Comparison of ENCODE assay signal across 22 cellular contexts in the genomic region with DNA sequence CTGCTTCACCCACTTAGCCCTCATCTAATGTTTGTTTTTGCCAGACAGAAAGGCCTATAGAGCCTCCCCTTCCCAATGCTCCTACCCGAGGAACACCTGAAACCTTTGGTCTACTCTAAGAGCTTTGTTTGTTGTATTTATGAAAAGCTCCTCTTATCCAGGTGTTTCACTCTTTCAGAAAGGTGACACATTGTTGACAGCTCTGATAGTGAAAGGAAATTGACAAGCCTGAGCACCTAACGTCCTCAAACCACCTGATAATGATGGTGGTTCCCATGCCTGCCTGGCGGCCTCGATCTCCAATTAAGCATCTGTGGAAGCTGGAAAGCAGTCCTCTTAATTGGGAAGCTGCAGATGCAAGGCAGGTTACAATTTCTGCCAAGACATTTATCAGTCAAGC.
DNase-seq lines count a peak whose midpoint lies in the region; ATAC-seq and TF ChIP-seq lines count a peak whose summit lies in the region.
"Had no signal": no experiment of that assay in that cellular context is flagged by ENCODE, and none has a peak within 500 bp of the region (broad histone marks: within the 10 kb centered on the region; RNA-seq: fewer than 3 reads in every experiment).

No MANE protein-coding gene starts in this region.

- peaks cover 47% of the 10 kb centered on the region for H3K4me1 Mint-ChIP-seq in GM23338
- H3K4me1 Mint-ChIP-seq: stimulated activated effector memory CD8-positive, alpha-beta T cell treated with anti-CD3 and anti-CD28 coated beads, Interleukin-12 subunit alpha, Interleukin-12 subunit beta, amount 100 ng/mL, for 72 hours had no signal

- H3K4me2 ChIP-seq in GM23338, result peak overlapping the region; percentile 64
- no peak overlapping the region for H3K4me2 ChIP-seq in mesenchymal stem cell (ENCODE audit: low read length, poor library complexity, severe bottlenecking)
- H3K4me2 ChIP-seq: KMS-11, PC-9 had no signal

- no peaks in the 10 kb centered on the region for H3K79me1 ChIP-seq in mesenchymal stem cell (replicated peaks; ENCODE audit: low read length, poor library complexity, severe bottlenecking)

- no peaks in the 10 kb centered on the region for H3F3A ChIP-seq in GM23338 (replicated peaks; ENCODE audit: low read depth)

- H3K9ac ChIP-seq in mesenchymal stem cell (ENCODE audit: low read length), result no peak overlapping the region
- H3K9ac ChIP-seq: KMS-11 had no signal

- no peak; the same call in 2 of the 3 replicates for ATAC-seq in GM23338
- no peak for ATAC-seq in HG02970 (IDR thresholded peaks at IDR 0.05; ENCODE audit: low FRiP score, unreplicated experiment)
- ATAC-seq: natural killer cell treated with Interleukin-12 subunit alpha and Interleukin-12 subunit beta and Interleukin-15 and Interleukin-18, amount 100 ng/mL, for 72 hours; stimulated activated effector memory CD8-positive, alpha-beta T cell treated with anti-CD3 and anti-CD28 coated beads, Interleukin-12 subunit alpha, Interleukin-12 subunit beta, amount 100 ng/mL, for 72 hours had no signal

- 72% methylated on average over 3 of the region's 4 CpGs for whole genome bisulfite sequencing in mesenchymal stem cell

- H2BK120ac ChIP-seq in mesenchymal stem cell (ENCODE audit: low read depth, low read length), result no peak overlapping the region

- H3K27ac ChIP-seq in GM23338 (ENCODE audit: low read depth), result no peak overlapping the region; the same call in 1 of the 2 replicates
- H3K27ac ChIP-seq in mesenchymal stem cell (ENCODE audit: low read length, poor library complexity, severe bottlenecking), result no peak overlapping the region
- H3K27ac ChIP-seq: cardiac muscle cell, KMS-11, PC-9, thoracic aorta had no signal

- TF ChIP-seq CTCF in GM23338 (conservative IDR thresholded peaks at IDR 0.05; ENCODE audit: low read depth in 2 of 2), result no peak

- H3K9me3 ChIP-seq in mesenchymal stem cell (ENCODE audit: control insufficient read depth, low read length), result no peaks in the 10 kb centered on the region
- H3K9me3 ChIP-seq: thoracic aorta had no signal

- no peak overlapping the region for H2AK5ac ChIP-seq in mesenchymal stem cell (ENCODE audit: low read length, severe bottlenecking)

- no peak overlapping the region for H2BK5ac ChIP-seq in mesenchymal stem cell (ENCODE audit: low read depth, low read length, poor library complexity, severe bottlenecking)

- H2BK12ac ChIP-seq in mesenchymal stem cell (ENCODE audit: low read length in 2 of 2), result no peak overlapping the region

- no peaks in the 10 kb centered on the region for H3K9me2 ChIP-seq in GM23338 (ENCODE audit: insufficient read depth)

- H3K36me3 ChIP-seq in GM23338 (ENCODE audit: insufficient read depth), result no peaks in the 10 kb centered on the region
- no peaks in the 10 kb centered on the region for H3K36me3 ChIP-seq in mesenchymal stem cell (ENCODE audit: control insufficient read depth in 1 of 2, insufficient read depth in 2 of 2, low read depth in 1 of 2, low read length in 2 of 2)
- H3K36me3 ChIP-seq: cardiac muscle cell, thoracic aorta had no signal

- H3K27me3 Mint-ChIP-seq in GM23338 (ENCODE audit: insufficient read depth, low read depth, poor library complexity), result no peaks in the 10 kb centered on the region
- H3K27me3 Mint-ChIP-seq: activated CD4-positive, alpha-beta memory T cell treated with anti-CD3 and anti-CD28 coated beads for 36 hours; dendritic cell treated with granulocyte-macrophage colony-stimulating factor and Interleukin-4, amounts not matched to agents 40 ng/mL and 50 ng/mL, for 4 days; natural killer cell treated with Interleukin-12 subunit alpha and Interleukin-12 subunit beta and Interleukin-15 and Interleukin-18, amount 100 ng/mL, for 72 hours had no signal

- no peak overlapping the region for H4K91ac ChIP-seq in mesenchymal stem cell (ENCODE audit: low read length)

- no peak for DNase-seq in GM23338 (ENCODE audit: low spot score)
- peak; percentile 78 for DNase-seq in NCI-H146 treated with DMSO at 0.1 percent for 48 hours (lab: John Stamatoyannopoulos, UW; ENCODE audit: unreplicated experiment)
- DNase-seq in NCI-H69 (lab: John Stamatoyannopoulos, UW), result peak; percentile 92
- DNase-seq in mesenchymal stem cell, result no peak
- DNase-seq in DMS79 treated with DMSO at 0.1 percent for 48 hours (lab: John Stamatoyannopoulos, UW), result no peak
- no peak for DNase-seq in kidney glomerular epithelial cell (lab: John Stamatoyannopoulos, UW)
- DNase-seq in SIG-M5 treated with dmso at 0.1 percent for 504 hours (lab: John Stamatoyannopoulos, UW; ENCODE audit: unreplicated experiment), result no peak
- DNase-seq: activated CD4-positive, alpha-beta memory T cell treated with anti-CD3 and anti-CD28 coated beads for 36 hours; activated CD4-positive, CD25-positive, alpha-beta regulatory T cell; DMS79; glutamatergic neuron; NCI-H1694 treated with DMSO at 0.1 percent for 48 hours; NCI-H82; PC-9 had no signal

- H3K27me3 ChIP-seq in GM23338 (ENCODE audit: insufficient read depth) (no peaks in the 10 kb centered on the region), mesenchymal stem cell (ENCODE audit: control insufficient read depth in 1 of 2, insufficient read depth in 1 of 2, low read length in 2 of 2) (no peaks in the 10 kb centered on the region)
- H3K27me3 ChIP-seq: cardiac muscle cell had no signal

- H3K4me3 ChIP-seq in GM23338 (peak overlapping the region; percentile 30), mesenchymal stem cell (ENCODE audit: insufficient read depth in 1 of 2, low read depth in 1 of 2, low read length in 2 of 2) (no peak overlapping the region)
- H3K4me3 ChIP-seq: cardiac muscle cell, PC-9, thoracic aorta had no signal

- H3K36me3 Mint-ChIP-seq in GM23338 (ENCODE audit: low read depth), result no peaks in the 10 kb centered on the region
- H3K36me3 Mint-ChIP-seq: activated CD4-positive, alpha-beta memory T cell treated with anti-CD3 and anti-CD28 coated beads for 36 hours; mesothelial cell of epicardium; natural killer cell treated with Interleukin-12 subunit alpha and Interleukin-12 subunit beta and Interleukin-15 and Interleukin-18, amount 100 ng/mL, for 72 hours; stimulated activated effector memory CD8-positive, alpha-beta T cell treated with anti-CD3 and anti-CD28 coated beads, Interleukin-12 subunit alpha, Interleukin-12 subunit beta, amount 100 ng/mL, for 72 hours had no signal

- no peaks in the 10 kb centered on the region for H3K79me2 ChIP-seq in GM23338 (replicated peaks; ENCODE audit: insufficient read depth)

- H3K23ac ChIP-seq in mesenchymal stem cell (ENCODE audit: low read length in 2 of 2), result no peak overlapping the region

- H3K4me3 Mint-ChIP-seq in GM23338, result no peak overlapping the region
- H3K4me3 Mint-ChIP-seq: activated CD4-positive, alpha-beta memory T cell treated with anti-CD3 and anti-CD28 coated beads for 36 hours; dendritic cell treated with granulocyte-macrophage colony-stimulating factor and Interleukin-4, amounts not matched to agents 40 ng/mL and 50 ng/mL, for 4 days; mesothelial cell of epicardium; natural killer cell treated with Interleukin-12 subunit alpha and Interleukin-12 subunit beta and Interleukin-15 and Interleukin-18, amount 100 ng/mL, for 72 hours; stimulated activated effector memory CD8-positive, alpha-beta T cell treated with anti-CD3 and anti-CD28 coated beads, Interleukin-12 subunit alpha, Interleukin-12 subunit beta, amount 100 ng/mL, for 72 hours had no signal

- H3K9me3 Mint-ChIP-seq in GM23338, result no peaks in the 10 kb centered on the region
- H3K9me3 Mint-ChIP-seq: activated CD4-positive, alpha-beta memory T cell treated with anti-CD3 and anti-CD28 coated beads for 36 hours; dendritic cell treated with granulocyte-macrophage colony-stimulating factor and Interleukin-4, amounts not matched to agents 40 ng/mL and 50 ng/mL, for 4 days; mesothelial cell of epicardium; natural killer cell treated with Interleukin-12 subunit alpha and Interleukin-12 subunit beta and Interleukin-15 and Interleukin-18, amount 100 ng/mL, for 72 hours had no signal

- peak overlapping the region in 1 of 2 experiments; percentile 26 for H3K4ac ChIP-seq in mesenchymal stem cell (ENCODE audit: low read depth in 1 of 2, low read length in 2 of 2)

- H3K27ac Mint-ChIP-seq in GM23338, result peak overlapping the region; percentile 35
- H3K27ac Mint-ChIP-seq: activated CD4-positive, alpha-beta memory T cell treated with anti-CD3 and anti-CD28 coated beads for 36 hours; dendritic cell treated with granulocyte-macrophage colony-stimulating factor and Interleukin-4, amounts not matched to agents 40 ng/mL and 50 ng/mL, for 4 days; mesothelial cell of epicardium; natural killer cell treated with Interleukin-12 subunit alpha and Interleukin-12 subunit beta and Interleukin-15 and Interleukin-18, amount 100 ng/mL, for 72 hours; stimulated activated effector memory CD8-positive, alpha-beta T cell treated with anti-CD3 and anti-CD28 coated beads, Interleukin-12 subunit alpha, Interleukin-12 subunit beta, amount 100 ng/mL, for 72 hours had no signal

- H2AFZ ChIP-seq in GM23338, result peak overlapping the region; percentile 24
- H2AFZ ChIP-seq in mesenchymal stem cell (ENCODE audit: low read depth, low read length), result peak overlapping the region; percentile 53
- H2AFZ ChIP-seq: PC-9 had no signal

- no peak overlapping the region for H3K14ac ChIP-seq in mesenchymal stem cell (ENCODE audit: low read length in 2 of 2)

- H3K18ac ChIP-seq in mesenchymal stem cell (ENCODE audit: low read depth in 1 of 2, low read length in 2 of 2), result no peak overlapping the region

- no peaks in the 10 kb centered on the region for H4K20me1 ChIP-seq in GM23338 (replicated peaks; ENCODE audit: insufficient read depth)

- peaks cover 21% of the 10 kb centered on the region for H3K4me1 ChIP-seq in GM23338 (ENCODE audit: insufficient read depth)
- H3K4me1 ChIP-seq in mesenchymal stem cell (ENCODE audit: control insufficient read depth, insufficient read depth, low read depth, low read length), result no peaks in the 10 kb centered on the region

- H4K8ac ChIP-seq in mesenchymal stem cell (ENCODE audit: low read length), result no peak overlapping the region

- no peak overlapping the region for H2BK15ac ChIP-seq in mesenchymal stem cell (ENCODE audit: low read depth, poor library complexity, severe bottlenecking)

Comparison
In these comparisons a context has a peak if more than half of its experiments do, and no peak if none do; other contexts are left out.
1. DNase-seq: peak in NCI-H146 treated with DMSO at 0.1 percent for 48 hours (single experiment) and NCI-H69 (single experiment); none in GM23338 (single experiment), mesenchymal stem cell (single experiment), DMS79 treated with DMSO at 0.1 percent for 48 hours (single experiment), kidney glomerular epithelial cell (single experiment) and SIG-M5 treated with dmso at 0.1 percent for 504 hours (single experiment).